ENCODE assay signal across 7 cellular contexts in the genomic region with DNA sequence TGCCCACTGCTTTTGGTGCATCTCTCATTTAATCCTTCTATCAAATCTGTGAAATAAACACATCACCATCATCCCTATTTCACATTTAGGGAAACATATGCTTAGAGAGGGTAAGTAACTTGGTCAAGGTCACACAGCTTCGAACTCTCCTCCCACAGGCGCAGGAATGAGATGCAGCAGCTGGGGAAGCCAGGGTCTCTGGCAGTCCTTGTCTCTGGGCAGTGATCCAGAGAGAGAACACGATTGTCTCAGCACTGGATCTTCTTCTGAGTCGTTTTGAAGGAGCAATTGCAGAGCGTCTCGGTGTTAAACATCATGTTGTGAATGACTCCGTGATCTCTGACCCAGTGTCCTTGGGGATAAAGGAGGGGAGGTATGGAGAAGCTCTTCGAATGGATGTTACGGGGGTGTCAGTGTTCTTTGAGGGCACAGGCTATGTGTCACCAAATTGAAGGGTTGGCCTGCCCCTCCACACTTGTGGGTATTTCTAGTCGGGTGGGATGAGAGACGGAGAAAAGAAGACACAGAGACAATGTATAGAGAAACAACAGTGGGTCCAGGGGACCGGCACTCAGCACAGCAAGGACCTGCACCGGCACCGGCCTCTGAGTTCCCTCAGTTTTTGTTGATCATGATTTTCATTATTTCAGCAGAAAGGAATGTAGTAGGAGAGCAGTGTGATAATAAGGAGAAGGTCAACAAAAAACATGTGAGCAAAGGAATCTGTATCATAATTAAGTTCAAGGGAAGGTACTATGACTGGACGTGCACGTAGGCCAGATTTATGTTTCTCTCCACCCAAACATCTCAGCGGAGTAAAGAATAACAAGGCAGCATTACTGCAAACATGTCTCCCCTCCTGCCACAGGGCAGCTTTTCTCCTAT. TPM values are rescaled to one million over a fixed set of nuclear protein-coding genes. Genes with fewer than 3 reads are reported as not detected.
DNase-seq lines count a peak whose midpoint lies in the region; FAIRE-seq and TF ChIP-seq lines count a peak whose summit lies in the region.
"Not testable (repeated sequence)": the region's sequence is repeated elsewhere in the genome, so short reads cannot be mapped to it uniquely, and the experiment has no call there.
"Had no signal": no experiment of that assay in that cellular context is flagged by ENCODE, and none has a peak within 500 bp of the region (broad histone marks: within the 10 kb centered on the region; RNA-seq: fewer than 3 reads in every experiment).

No MANE protein-coding gene starts in this region.

- not testable (repeated sequence) for TF ChIP-seq CTCF in HFFc6 (IDR thresholded peaks at IDR 0.05); astrocyte (IDR thresholded peaks at IDR 0.05; ENCODE audit: insufficient read depth, low read depth, low read length); choroid plexus epithelial cell (conservative IDR thresholded peaks at IDR 0.05; ENCODE audit: low read depth, low read length); nephron (IDR thresholded peaks at IDR 0.05; ENCODE audit: unreplicated experiment in 3 of 3)

- not testable (repeated sequence) for H3K27me3 Mint-ChIP-seq in HFFc6 (ENCODE audit: insufficient read depth); astrocyte (ENCODE audit: low read depth, unreplicated experiment); nephron (ENCODE audit: low read depth)

- H3K27ac ChIP-seq in astrocyte (ENCODE audit: low read depth, low read length) = not testable (repeated sequence)

- not testable (repeated sequence) for H3K9ac ChIP-seq in astrocyte (ENCODE audit: low read length)

- H3K4me2 ChIP-seq in astrocyte (ENCODE audit: low read length) = not testable (repeated sequence)

- H2AFZ ChIP-seq in astrocyte (ENCODE audit: low read depth, low read length) = not testable (repeated sequence)

- not testable (repeated sequence) for H3K9me3 Mint-ChIP-seq in HFFc6; astrocyte (ENCODE audit: unreplicated experiment); nephron

- FAIRE-seq in astrocyte (lab: Jason Lieb, UNC) = not testable (repeated sequence)

- not testable (repeated sequence) for H3K4me1 ChIP-seq in astrocyte (ENCODE audit: insufficient read depth, low read length)

- peak; percentile 47 for DNase-seq in HFFc6
- DNase-seq in astrocyte (ENCODE audit: low read depth) = peak; percentile 31
- DNase-seq in choroid plexus epithelial cell (ENCODE audit: low read depth) = peak; percentile 55
- DNase-seq in iris pigment epithelial cell (ENCODE audit: low read depth) = peak; percentile 42
- DNase-seq in skeletal muscle cell (ENCODE audit: low read depth) = peak; percentile 33

- H3K36me3 ChIP-seq in astrocyte (ENCODE audit: insufficient read depth, low read length) = not testable (repeated sequence)

- H3K27me3 ChIP-seq in astrocyte (ENCODE audit: insufficient read depth, low read length) = not testable (repeated sequence)

- H3K4me3 Mint-ChIP-seq in HFFc6 (peak overlapping the region; percentile 69), astrocyte (ENCODE audit: unreplicated experiment) (peak overlapping the region; percentile 4), nephron (peak overlapping the region; percentile 14 to 58 (median 56))

- not testable (repeated sequence) for H3K4me3 ChIP-seq in astrocyte (ENCODE audit: insufficient read depth, low read depth, low read length); choroid plexus epithelial cell (ENCODE audit: low read depth, low read length); skeletal muscle cell (ENCODE audit: low read depth, low read length)

- not testable (repeated sequence) for H3K79me2 ChIP-seq in astrocyte (ENCODE audit: insufficient read depth, low read length)

- H3K4me1 Mint-ChIP-seq in HFFc6 (ENCODE audit: low read depth) (peaks cover 39% of the 10 kb centered on the region), astrocyte (ENCODE audit: low read depth, unreplicated experiment) (peaks cover 14% of the 10 kb centered on the region), nephron (peaks cover 16% of the 10 kb centered on the region)

- not testable (repeated sequence) for H4K20me1 ChIP-seq in astrocyte (ENCODE audit: insufficient read depth, low read length)

- H3K27ac Mint-ChIP-seq in HFFc6 (peak overlapping the region; percentile 81), astrocyte (ENCODE audit: unreplicated experiment) (peak overlapping the region; percentile 56), nephron (peak overlapping the region; percentile 77 to 96 (median 88))

- not testable (repeated sequence) for H3K36me3 Mint-ChIP-seq in HFFc6 (ENCODE audit: low read depth); astrocyte (ENCODE audit: low read depth, unreplicated experiment); nephron (ENCODE audit: low read depth)

- not testable (repeated sequence) for H3K9me3 ChIP-seq in astrocyte (ENCODE audit: insufficient read depth, low read depth, low read length)

RNA-seq across cellular contexts. Expression of gene ALG1L2, which starts 41.5 kb away (rescaled TPM):
- total RNA-seq in HFFc6 (2021; fragmentation: NEBNext Ultra II Directional; extraction: Animal tissue kit (Norgen Biotek cat#: 25700)) = under 1 TPM in 4 of 6 experiments, not detected in 2; 0.32 to 0.85 (median 0.46) TPM
- 0.41 and 0.94 TPM in 2 replicates for total RNA-seq in astrocyte
- total RNA-seq: CD8-positive, alpha-beta T cell had no signal

Comparison
In these comparisons a context has a peak if more than half of its experiments do, and no peak if none do; other contexts are left out.
1. H3K4me3 Mint-ChIP-seq: peak in every context shown above with its lines; median percentile 69 in HFFc6; 56 in nephron; 4 in astrocyte.